In genomic region chrX:30065226-30065625, GRCh38 we compare ENCODE assay signal across 25 cellular contexts.
DNase-seq lines count a peak whose midpoint lies in the region; TF ChIP-seq lines count a peak whose summit lies in the region.
"Had no signal": no experiment of that assay in that cellular context is flagged by ENCODE, and none has a peak within 500 bp of the region (broad histone marks: within the 10 kb centered on the region; RNA-seq: fewer than 3 reads in every experiment).

No MANE protein-coding gene starts in this region.

- H3K4me3 ChIP-seq in ACC112 (ENCODE audit: low read depth, low read length) (no peak overlapping the region), adipocyte (ENCODE audit: low read length) (no peak overlapping the region)
- H3K4me3 ChIP-seq: esophagus muscularis mucosa, GM23338 had no signal

- H3K27ac Mint-ChIP-seq in HFFc6 (peak overlapping the region; percentile 54; the same call in 1 of the 2 replicates), chondrocyte (ENCODE audit: unreplicated experiment) (no peak overlapping the region)
- no peak overlapping the region for H3K27ac Mint-ChIP-seq in T-helper 2 cell treated with Interferon-gamma antibody and Interleukin-4, amounts not matched to agents 5 μg/mL and 100 μg/mL, for 36 hours
- H3K27ac Mint-ChIP-seq: activated B cell treated with CpG ODN at 0.5 μM for 24 hours; activated CD4-positive, alpha-beta memory T cell treated with anti-CD3 and anti-CD28 coated beads, Interleukin-2, amount 10 ng/mL, durations not matched to agents 7 days and 5 days; GM23338 had no signal

- H3K4me3 Mint-ChIP-seq in HFFc6 (no peak overlapping the region), chondrocyte (ENCODE audit: unreplicated experiment) (no peak overlapping the region)
- no peak overlapping the region for H3K4me3 Mint-ChIP-seq in T-helper 2 cell treated with Interferon-gamma antibody and Interleukin-4, amounts not matched to agents 5 μg/mL and 100 μg/mL, for 36 hours
- H3K4me3 Mint-ChIP-seq: activated B cell treated with CpG ODN at 0.5 μM for 24 hours; activated CD4-positive, alpha-beta memory T cell treated with anti-CD3 and anti-CD28 coated beads, Interleukin-2, amount 10 ng/mL, durations not matched to agents 7 days and 5 days; GM23338 had no signal

- H3K4me1 ChIP-seq in ACC112 (ENCODE audit: control insufficient read depth, insufficient read depth, low read length, unreplicated experiment) (no peaks in the 10 kb centered on the region), adipocyte (ENCODE audit: control insufficient read depth, insufficient read depth, low read length) (no peaks in the 10 kb centered on the region)
- H3K4me1 ChIP-seq: esophagus muscularis mucosa had no signal

- no peaks in the 10 kb centered on the region for H3K27me3 ChIP-seq in ACC112 (ENCODE audit: insufficient read depth, low read length)
- H3K27me3 ChIP-seq in adipocyte (replicated peaks; ENCODE audit: control insufficient read depth, insufficient read depth, low read length), result peaks cover 3% of the 10 kb centered on the region
- H3K27me3 ChIP-seq: esophagus muscularis mucosa had no signal

- H3K27me3 Mint-ChIP-seq in HFFc6 (ENCODE audit: insufficient read depth), result no peaks in the 10 kb centered on the region
- no peaks in the 10 kb centered on the region for H3K27me3 Mint-ChIP-seq in T-helper 2 cell treated with Interferon-gamma antibody and Interleukin-4, amounts not matched to agents 5 μg/mL and 100 μg/mL, for 36 hours (ENCODE audit: low read depth)
- H3K27me3 Mint-ChIP-seq in chondrocyte (ENCODE audit: low read depth), result peaks cover 2% of the 10 kb centered on the region
- H3K27me3 Mint-ChIP-seq: activated B cell treated with CpG ODN at 0.5 μM for 24 hours; activated CD4-positive, alpha-beta memory T cell treated with anti-CD3 and anti-CD28 coated beads, Interleukin-2, amount 10 ng/mL, durations not matched to agents 7 days and 5 days had no signal

- H3K9me3 Mint-ChIP-seq in HFFc6, result 0 out of 2 replicates have a peak, but pooled peaks cover 4% of the 10 kb centered on the region
- H3K9me3 Mint-ChIP-seq in T-helper 2 cell treated with Interferon-gamma antibody and Interleukin-4, amounts not matched to agents 5 μg/mL and 100 μg/mL, for 36 hours, result no peaks in the 10 kb centered on the region
- peaks cover 10% of the 10 kb centered on the region for H3K9me3 Mint-ChIP-seq in chondrocyte (ENCODE audit: low read depth)
- H3K9me3 Mint-ChIP-seq: activated B cell treated with CpG ODN at 0.5 μM for 24 hours had no signal

- H3K9ac ChIP-seq in adipocyte (ENCODE audit: low read length), result no peak overlapping the region

- TF ChIP-seq CTCF in HFFc6 (IDR thresholded peaks at IDR 0.05) (no peak), chondrocyte (IDR thresholded peaks at IDR 0.05) (no peak)

- H3K36me3 ChIP-seq in ACC112 (ENCODE audit: insufficient read depth, low read length) (no peaks in the 10 kb centered on the region), adipocyte (ENCODE audit: control insufficient read depth, insufficient read depth, low read length, severe bottlenecking) (no peaks in the 10 kb centered on the region)
- H3K36me3 ChIP-seq: esophagus muscularis mucosa had no signal

- H2AFZ ChIP-seq in ACC112 (ENCODE audit: low read length, unreplicated experiment), result peak overlapping the region; percentile 14
- H2AFZ ChIP-seq: GM23338 had no signal

- peaks cover 24% of the 10 kb centered on the region; the same call in 1 of the 2 replicates for H3K4me1 Mint-ChIP-seq in HFFc6 (ENCODE audit: low read depth)
- H3K4me1 Mint-ChIP-seq in T-helper 2 cell treated with Interferon-gamma antibody and Interleukin-4, amounts not matched to agents 5 μg/mL and 100 μg/mL, for 36 hours (ENCODE audit: low read depth), result no peaks in the 10 kb centered on the region
- peaks cover 5% of the 10 kb centered on the region for H3K4me1 Mint-ChIP-seq in chondrocyte (ENCODE audit: low read depth)
- H3K4me1 Mint-ChIP-seq: activated B cell treated with CpG ODN at 0.5 μM for 24 hours; activated CD4-positive, alpha-beta memory T cell treated with anti-CD3 and anti-CD28 coated beads, Interleukin-2, amount 10 ng/mL, durations not matched to agents 7 days and 5 days; GM23338 had no signal

- H3K36me3 Mint-ChIP-seq in HFFc6 (ENCODE audit: low read depth), result no peaks in the 10 kb centered on the region
- H3K36me3 Mint-ChIP-seq in T-helper 2 cell treated with Interferon-gamma antibody and Interleukin-4, amounts not matched to agents 5 μg/mL and 100 μg/mL, for 36 hours (ENCODE audit: low read depth), result no peaks in the 10 kb centered on the region
- no peaks in the 10 kb centered on the region for H3K36me3 Mint-ChIP-seq in chondrocyte (ENCODE audit: low read depth)

- H3K9me3 ChIP-seq in adipocyte (ENCODE audit: control insufficient read depth, low read length), result peaks cover 9% of the 10 kb centered on the region
- H3K9me3 ChIP-seq: esophagus muscularis mucosa had no signal

- H3K79me2 ChIP-seq in ACC112 (ENCODE audit: control insufficient read depth, insufficient read depth, low read length, unreplicated experiment), result no peaks in the 10 kb centered on the region

- no peak overlapping the region for H3K27ac ChIP-seq in ACC112 (ENCODE audit: low read depth, low read length)
- H3K27ac ChIP-seq: esophagus muscularis mucosa had no signal

- DNase-seq in HFFc6, result peak; percentile 69
- DNase-seq in adipocyte (ENCODE audit: low read depth), result peak; percentile 27
- DNase-seq in hepatic stellate cell (ENCODE audit: low spot score), result peak; percentile 6
- no peak for DNase-seq in T-helper 2 cell treated with Interferon-gamma antibody and Interleukin-4, amounts not matched to agents 5 μg/mL and 100 μg/mL, for 36 hours (ENCODE audit: low spot score)
- DNase-seq in SKM-1 treated with dmso at 0.1 percent for 144 hours (lab: John Stamatoyannopoulos, UW; ENCODE audit: unreplicated experiment), result no peak
- no peak for DNase-seq in chondrocyte (ENCODE audit: low spot score)
- no peak for DNase-seq in inferior parietal cortex (ENCODE audit: extremely low spot score)
- DNase-seq: 8988T; activated B cell treated with CpG ODN at 0.5 μM for 24 hours; activated CD4-positive, alpha-beta memory T cell treated with anti-CD3 and anti-CD28 coated beads, Interleukin-2, amount 10 ng/mL, durations not matched to agents 7 days and 5 days; activated T-cell treated with anti-CD3 and anti-CD28 coated beads, Interleukin-2, amount 50 U/mL, for 1 hour; amygdala; C1 segment of cervical spinal cord; effector CD4-positive, alpha-beta T cell; head of caudate nucleus; KBM-7; NCI-H1694 treated with DMSO at 0.1 percent for 48 hours; NCI-H774; nucleus accumbens; OCI-M1; retina; stimulated activated CD4-positive, alpha-beta T cell treated with anti-CD3 and anti-CD28 coated beads, Interleukin-12 subunit alpha, Interleukin-12 subunit beta, amount 100 ng/mL, for 4 hours had no signal

Comparison
In these comparisons a context has a peak if more than half of its experiments do, and no peak if none do; other contexts are left out.
1. DNase-seq: peak in HFFc6 (single experiment), adipocyte (single experiment) and hepatic stellate cell (single experiment); none in T-helper 2 cell treated with Interferon-gamma antibody and Interleukin-4, amounts not matched to agents 5 μg/mL and 100 μg/mL, for 36 hours (single experiment), SKM-1 treated with dmso at 0.1 percent for 144 hours (single experiment), chondrocyte (single experiment) and inferior parietal cortex (single experiment).